Comparison of ENCODE assay signal across 6 cellular contexts in the genomic region with DNA sequence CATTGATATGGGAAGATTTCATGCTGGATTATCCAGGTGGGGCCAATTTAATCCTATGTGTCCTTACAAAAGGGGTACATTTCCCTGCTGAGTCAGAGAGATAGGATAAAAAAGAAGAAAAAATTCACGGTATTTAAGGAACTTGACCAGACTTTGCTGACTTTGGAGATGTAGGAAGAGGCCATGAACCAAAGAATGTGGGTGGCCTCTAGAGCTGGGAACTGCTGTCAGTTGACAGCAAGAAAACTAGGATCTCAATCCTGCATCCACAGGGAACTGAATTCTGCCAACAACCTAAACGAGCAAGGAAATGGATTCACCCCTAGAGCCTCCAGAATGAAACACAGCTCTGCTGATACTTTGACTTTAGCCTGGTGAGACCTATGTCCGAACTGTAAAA.
"Had no signal": no experiment of that assay in that cellular context is flagged by ENCODE, and none has a peak within 500 bp of the region (broad histone marks: within the 10 kb centered on the region; RNA-seq: fewer than 3 reads in every experiment).

No MANE protein-coding gene starts in this region.

- H3K9me3 Mint-ChIP-seq: H9 had no signal

- H3K9ac ChIP-seq: GM23248 had no signal

- H3K4me3 Mint-ChIP-seq: H9 had no signal

- H3K4me3 ChIP-seq: GM23248, K562 had no signal

- H3K27ac ChIP-seq: GM23248 had no signal

- H3K27ac Mint-ChIP-seq: H9 had no signal

- DNase-seq: GM23248, H9, HCEC 1CT, IMR-90, KG1 had no signal

- ATAC-seq: K562 had no signal
